In the genomic region with DNA sequence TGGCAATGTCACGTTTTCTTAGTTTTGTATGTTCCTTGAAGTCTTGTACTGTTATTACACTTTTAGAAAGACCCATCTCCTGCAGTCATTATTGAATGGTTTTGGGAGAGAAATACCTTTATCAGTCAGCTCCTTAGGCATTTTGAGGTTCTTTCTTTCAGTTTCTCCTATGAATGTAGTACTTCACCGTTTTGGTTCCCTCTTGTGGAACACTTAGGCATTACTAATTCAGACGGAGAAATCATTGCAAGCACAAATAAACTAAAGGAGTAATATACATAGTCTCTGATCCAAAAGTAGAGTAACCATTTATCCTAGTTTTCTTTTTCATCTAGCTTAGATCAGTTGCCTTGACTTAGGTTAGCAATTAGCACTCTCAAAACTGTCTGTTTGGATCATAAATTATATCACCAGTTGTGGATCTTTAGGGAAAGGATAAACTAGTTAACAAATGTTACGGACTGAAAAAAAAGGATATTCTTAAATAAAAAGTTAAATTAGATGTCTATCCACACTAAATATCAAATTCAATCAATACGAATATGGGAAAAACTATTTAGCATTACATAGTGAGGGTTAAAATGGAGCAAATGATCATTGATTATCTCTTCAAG, we compare ENCODE assay signal across 9 cellular contexts.
DNase-seq lines count a peak whose midpoint lies in the region; ATAC-seq and TF ChIP-seq lines count a peak whose summit lies in the region.
"Had no signal": no experiment of that assay in that cellular context is flagged by ENCODE, and none has a peak within 500 bp of the region (broad histone marks: within the 10 kb centered on the region; RNA-seq: fewer than 3 reads in every experiment).

No MANE protein-coding gene starts in this region.

- no peak overlapping the region for H3K27ac Mint-ChIP-seq in T-helper 17 cell

- POLR2A ChIA-PET in RWPE1 (lab: Yijun Ruan, JAX; ENCODE audit: low non-redundant PET) = no interaction called here

- no peak for TF ChIP-seq POLR2A in right lobe of liver (IDR thresholded peaks at IDR 0.05)

- no peaks in the 10 kb centered on the region for H3K27me3 Mint-ChIP-seq in T-helper 17 cell

- TF ChIP-seq CTCF in RWPE1 (conservative IDR thresholded peaks at IDR 0.05; ENCODE audit: low read depth) (peak; percentile 54), right lobe of liver (IDR thresholded peaks at IDR 0.05) (peak; percentile 30 to 43 (median 40))

- ATAC-seq in GM18519 (IDR thresholded peaks at IDR 0.05; ENCODE audit: low FRiP score, unreplicated experiment) = peak; percentile 89
- ATAC-seq in HG03439 (IDR thresholded peaks at IDR 0.05; ENCODE audit: unreplicated experiment) = peak; percentile 69
- peak in 3 of 4 donors; percentile 46 to 55 (median 52) for ATAC-seq in right lobe of liver
- ATAC-seq in HG02678 (IDR thresholded peaks at IDR 0.05; ENCODE audit: unreplicated experiment) = no peak
- ATAC-seq in GM19328 (IDR thresholded peaks at IDR 0.05; ENCODE audit: unreplicated experiment) = no peak
- no peak for ATAC-seq in T-helper 17 cell

- no peak overlapping the region for H3K4me3 Mint-ChIP-seq in T-helper 17 cell

- H3K36me3 Mint-ChIP-seq in T-helper 17 cell (ENCODE audit: low read depth) = no peaks in the 10 kb centered on the region

- DNase-seq in RWPE1 (ENCODE audit: low spot score) (no peak), right lobe of liver (no peak), T-helper 17 cell (no peak)
- no peak for DNase-seq in activated naive CD4-positive, alpha-beta T cell treated with anti-CD3 and anti-CD28 coated beads, Interleukin-2, amount 50 U/mL, for 16 hours
- DNase-seq: amniotic stem cell had no signal

- 25% methylated on average over 5 of the region's 5 CpGs for WGBS in right lobe of liver (ENCODE audit: insufficient coverage, low coverage, low lambda C conversion rate, missing lambda C conversion rate)

- no peaks in the 10 kb centered on the region for H3K4me1 Mint-ChIP-seq in T-helper 17 cell

- intact Hi-C loops in right lobe of liver (cut with DNase I) = no loop called here

- H3K27ac ChIP-seq in RWPE1 = no peak overlapping the region
- H3K27ac ChIP-seq in right lobe of liver = no peak overlapping the region

- H3K36me3 ChIP-seq in right lobe of liver = no peaks in the 10 kb centered on the region

- H3K4me1 ChIP-seq in right lobe of liver = no peaks in the 10 kb centered on the region

- CTCF ChIA-PET in RWPE1 (lab: Yijun Ruan, JAX) = no interaction called here

- no peaks in the 10 kb centered on the region for H3K27me3 ChIP-seq in right lobe of liver

- H3K9me3 ChIP-seq in right lobe of liver (peaks cover 0 to 3% (median 0%) of the 10 kb centered on the region in 4 donors), T-helper 17 cell (ENCODE audit: control insufficient read depth, low read length, poor library complexity, severe bottlenecking) (no peaks in the 10 kb centered on the region)

- no peak overlapping the region for H3K4me3 ChIP-seq in right lobe of liver

Comparison
In these comparisons a context has a peak if more than half of its experiments do, and no peak if none do; other contexts are left out.
1. ATAC-seq: peak in GM18519 (single experiment), HG03439 (single experiment) and right lobe of liver (3 of 4); none in HG02678 (single experiment), GM19328 (single experiment) and T-helper 17 cell (single experiment).